ENCODE assay signal across 2 cellular contexts in genomic region chr6:22442826-22443225, GRCh38.
TF ChIP-seq lines count a peak whose summit lies in the region.

No MANE protein-coding gene starts in this region.

TF ChIP-seq in IMR-90, 13 proteins besides CTCF, POLR2A, EP300 and RAD21:
- TF ChIP-seq MXI1 (IDR thresholded peaks at IDR 0.05; ENCODE audit: borderline replicate concordance, low read depth, low read length) = no peak
TF ChIP-seq in IMR-90: peak in this region for 0.

TF ChIP-seq in H1, 55 proteins besides CTCF, POLR2A, EP300 and RAD21:
- TF ChIP-seq BACH1 (IDR thresholded peaks at IDR 0.05; ENCODE audit: low read length) (no peak), CTBP2 (IDR thresholded peaks at IDR 0.05; ENCODE audit: borderline replicate concordance, insufficient read depth, insufficient read length, low read length) (no peak), SIRT6 (IDR thresholded peaks at IDR 0.05; ENCODE audit: low read length) (no peak), ZNF274 (IDR thresholded peaks at IDR 0.05; ENCODE audit: borderline replicate concordance, extremely low read depth, low read length) (no peak), RNF2 (IDR thresholded peaks at IDR 0.05; ENCODE audit: borderline replicate concordance, low read depth, low read length, missing control alignments, poor library complexity, severe bottlenecking) (no peak), ASH2L (IDR thresholded peaks at IDR 0.05; ENCODE audit: low read length) (no peak), EZH2 (IDR thresholded peaks at IDR 0.05; ENCODE audit: low read depth, low read length, severe bottlenecking) (no peak), TCF12 (IDR thresholded peaks at IDR 0.05; ENCODE audit: low read depth, low read length) (no peak), TBP (IDR thresholded peaks at IDR 0.05; ENCODE audit: low read depth, low read length) (no peak), CEBPB (IDR thresholded peaks at IDR 0.05; ENCODE audit: low read depth, low read length) (no peak), KDM5A (IDR thresholded peaks at IDR 0.05; ENCODE audit: low read length) (no peak), SAP30 (IDR thresholded peaks at IDR 0.05; ENCODE audit: insufficient read depth, insufficient replicate concordance, low read length) (no peak), POLR2AphosphoS5 (IDR thresholded peaks at IDR 0.05; ENCODE audit: low read depth, low read length) (no peak), NRF1 (IDR thresholded peaks at IDR 0.05; ENCODE audit: low read depth, low read length) (no peak), CHD1 (IDR thresholded peaks at IDR 0.05; ENCODE audit: low read depth, low read length) (no peak), JUND (IDR thresholded peaks at IDR 0.05; ENCODE audit: low read length) (no peak)
- TF ChIP-seq, protein P1, sequence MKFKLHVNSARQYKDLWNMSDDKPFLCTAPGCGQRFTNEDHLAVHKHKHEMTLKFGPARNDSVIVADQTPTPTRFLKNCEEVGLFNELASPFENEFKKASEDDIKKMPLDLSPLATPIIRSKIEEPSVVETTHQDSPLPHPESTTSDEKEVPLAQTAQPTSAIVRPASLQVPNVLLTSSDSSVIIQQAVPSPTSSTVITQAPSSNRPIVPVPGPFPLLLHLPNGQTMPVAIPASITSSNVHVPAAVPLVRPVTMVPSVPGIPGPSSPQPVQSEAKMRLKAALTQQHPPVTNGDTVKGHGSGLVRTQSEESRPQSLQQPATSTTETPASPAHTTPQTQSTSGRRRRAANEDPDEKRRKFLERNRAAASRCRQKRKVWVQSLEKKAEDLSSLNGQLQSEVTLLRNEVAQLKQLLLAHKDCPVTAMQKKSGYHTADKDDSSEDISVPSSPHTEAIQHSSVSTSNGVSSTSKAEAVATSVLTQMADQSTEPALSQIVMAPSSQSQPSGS (IDR thresholded peaks at IDR 0.05; ENCODE audit: low read length) = no peak
